ENCODE assay signal across 8 cellular contexts in the genomic region with DNA sequence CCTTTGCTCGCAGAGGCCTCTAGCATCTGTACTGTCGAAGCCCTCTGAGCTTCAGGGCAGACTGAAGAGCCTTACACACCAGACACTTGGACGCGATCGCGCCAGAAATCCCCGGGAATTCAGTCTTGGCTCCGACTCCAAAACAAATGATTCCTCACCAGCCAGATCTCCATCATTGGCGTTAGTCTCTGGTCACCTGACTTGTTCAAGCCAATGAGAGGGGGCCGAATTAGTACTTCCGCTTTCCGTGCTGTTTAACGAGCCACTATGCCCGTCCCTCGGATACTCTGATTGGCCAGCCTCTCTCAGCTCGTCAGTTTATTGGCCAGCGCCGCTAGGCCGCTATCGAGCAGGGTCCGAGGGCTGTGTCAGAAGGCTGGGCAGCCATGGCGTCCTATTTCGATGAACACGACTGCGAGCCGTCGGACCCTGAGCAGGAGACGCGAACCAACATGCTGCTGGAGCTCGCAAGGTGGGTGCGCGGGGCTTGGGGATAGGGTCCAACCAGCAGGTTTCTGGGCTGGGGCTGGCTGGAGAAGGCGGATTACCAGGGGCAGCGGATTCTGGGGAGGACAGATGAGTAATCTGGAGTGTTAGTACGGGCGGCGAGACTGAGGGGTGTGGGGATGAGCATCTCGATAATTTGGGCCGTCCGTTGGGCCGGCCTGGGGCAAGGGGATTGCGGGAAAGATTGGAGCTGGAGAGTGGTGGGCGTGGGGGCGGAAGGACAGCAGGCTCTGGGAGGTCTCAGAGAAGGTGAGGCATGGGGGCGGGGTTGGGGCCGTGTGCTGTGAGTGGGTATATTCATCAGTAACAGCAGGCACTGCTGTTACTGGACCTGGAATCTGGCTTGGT. TPM values are rescaled to one million over a fixed set of nuclear protein-coding genes. Genes with fewer than 3 reads are reported as not detected.
DNase-seq lines count a peak whose midpoint lies in the region; ATAC-seq, FAIRE-seq and TF ChIP-seq lines count a peak whose summit lies in the region.

RNF181 (plus strand) TSS at position 368 of the 855 bp plus-strand sequence; CDS start at position 387, 19 bp downstream.

- DNase-seq in GM12865 (ENCODE audit: low read depth) (peak; percentile 97), NCI-H1417 treated with DMSO at 0.1 percent for 48 hours (lab: John Stamatoyannopoulos, UW) (peak; percentile 67), SW480 (ENCODE audit: low spot score) (peak; percentile 99), Right ventricle myocardium superior (peak; percentile 95), pancreas (peak; percentile 87 to 96 (median 95)), tibial artery (peak; percentile 98)
- DNase-seq in activated naive CD8-positive, alpha-beta T cell treated with anti-CD3 and anti-CD28 coated beads, Interleukin-2, amount 50 U/mL, for 24 hours, result peak; percentile 86

- no peaks in the 10 kb centered on the region for H3K9me3 ChIP-seq in pancreas
- H3K9me3 ChIP-seq in tibial artery, result no peaks in the 10 kb centered on the region

- H3K36me3 Mint-ChIP-seq in activated naive CD8-positive, alpha-beta T cell treated with anti-CD3 and anti-CD28 coated beads, Interleukin-2, amount 50 U/mL, for 24 hours (ENCODE audit: low read depth), result peaks cover 8% of the 10 kb centered on the region

- peak within 1 kb of the TSS; percentile 96 for H3K27ac Mint-ChIP-seq in activated naive CD8-positive, alpha-beta T cell treated with anti-CD3 and anti-CD28 coated beads, Interleukin-2, amount 50 U/mL, for 24 hours

- peak; percentile 98 for FAIRE-seq in pancreas (lab: Jason Lieb, UNC)

- H3K9me3 Mint-ChIP-seq in activated naive CD8-positive, alpha-beta T cell treated with anti-CD3 and anti-CD28 coated beads, Interleukin-2, amount 50 U/mL, for 24 hours, result no peaks in the 10 kb centered on the region

- H3K27ac ChIP-seq in pancreas, result peak within 1 kb of the TSS; percentile 61 to 90 (median 76)
- peak within 1 kb of the TSS; percentile 83 to 98 for H3K27ac ChIP-seq in tibial artery

- H3K27me3 ChIP-seq in pancreas, result no peaks in the 10 kb centered on the region
- H3K27me3 ChIP-seq in tibial artery, result no peaks in the 10 kb centered on the region

- WGBS in pancreas, 2 donors, result 0% methylated on average over 46 of the region's 46 CpGs

- TF ChIP-seq CTCF in GM12865 (IDR thresholded peaks at IDR 0.05; ENCODE audit: insufficient read depth, low read depth, low read length, missing control alignments) (no peak), pancreas (IDR thresholded peaks at IDR 0.05) (no peak), tibial artery (IDR thresholded peaks at IDR 0.05) (no peak)

- peak within 1 kb of the TSS; percentile 100 for H3K4me3 Mint-ChIP-seq in activated naive CD8-positive, alpha-beta T cell treated with anti-CD3 and anti-CD28 coated beads, Interleukin-2, amount 50 U/mL, for 24 hours

- H3K4me3 ChIP-seq in GM12865 (ENCODE audit: low read depth, low read length), result peak within 1 kb of the TSS; percentile 86
- peak within 1 kb of the TSS; percentile 56 to 83 (median 80) for H3K4me3 ChIP-seq in pancreas
- peak within 1 kb of the TSS; percentile 64 to 94 for H3K4me3 ChIP-seq in tibial artery

- H3K36me3 ChIP-seq in pancreas, result peaks cover 0 to 10% (median 9%) of the 10 kb centered on the region in 3 donors
- H3K36me3 ChIP-seq in tibial artery, result peaks cover 6 to 41% (median 24%) of the 10 kb centered on the region in 3 donors

- intact Hi-C loops in Right ventricle myocardium superior (cut with DNase I) (no loop called here), pancreas (cut with DNase I) (no loop called here), tibial artery (cut with DNase I; ENCODE audit: low total_unique reads) (no loop called here)

- peaks cover 41% of the 10 kb centered on the region for H3K4me1 Mint-ChIP-seq in activated naive CD8-positive, alpha-beta T cell treated with anti-CD3 and anti-CD28 coated beads, Interleukin-2, amount 50 U/mL, for 24 hours

- no peaks in the 10 kb centered on the region for H3K27me3 Mint-ChIP-seq in activated naive CD8-positive, alpha-beta T cell treated with anti-CD3 and anti-CD28 coated beads, Interleukin-2, amount 50 U/mL, for 24 hours

- ATAC-seq in HG02763 (IDR thresholded peaks at IDR 0.05; ENCODE audit: unreplicated experiment) (peak; percentile 98), Right ventricle myocardium superior (ENCODE audit: poor library complexity) (peak; percentile 96), pancreas (peak; percentile 93 to 97 (median 94))
- ATAC-seq in activated naive CD8-positive, alpha-beta T cell treated with anti-CD3 and anti-CD28 coated beads, Interleukin-2, amount 50 U/mL, for 24 hours, result peak; percentile 100

- peaks cover 8 to 31% (median 29%) of the 10 kb centered on the region in 3 donors for H3K4me1 ChIP-seq in pancreas
- peaks cover 0 to 61% (median 31%) of the 10 kb centered on the region in 4 donors for H3K4me1 ChIP-seq in tibial artery

RNA-seq across cellular contexts. Expression of gene RNF181, which starts in this region (rescaled TPM):
- total RNA-seq in Right ventricle myocardium superior (74.5 TPM), pancreas (10 to 100 TPM; 53.5 to 94.1 (median 60.2) TPM)
- 100 to 1,000 TPM in 1 of 2 donors, 10 to 100 TPM in 1; 92.6 to 104 TPM for polyA plus RNA-seq in pancreas

Comparison
In these comparisons a context has a peak if more than half of its experiments do, and no peak if none do; other contexts are left out.
1. Peak in every context shown above with its lines: DNase-seq, ATAC-seq, H3K4me3 ChIP-seq and H3K27ac ChIP-seq.